2 cellular contexts compared by ENCODE assay signal in genomic region chr11:2187267-2187707, GRCh38.
A peak's percentile ranks its signal among the peaks of the same experiment; 100 is the strongest.
TF ChIP-seq lines count a peak whose summit lies in the region.

No MANE protein-coding gene starts in this region.

TF ChIP-seq in IMR-90, 13 proteins besides CTCF, POLR2A, EP300 and RAD21:
- TF ChIP-seq CEBPB (IDR thresholded peaks at IDR 0.05; ENCODE audit: low read depth, low read length) = no peak
- TF ChIP-seq FOS (IDR thresholded peaks at IDR 0.05; ENCODE audit: low read depth, low read length) = no peak
- no peak for TF ChIP-seq MAFK (IDR thresholded peaks at IDR 0.05; ENCODE audit: low read depth, low read length)
- no peak for TF ChIP-seq BHLHE40 (IDR thresholded peaks at IDR 0.05; ENCODE audit: low read depth, low read length)
- no peak for TF ChIP-seq CHD1 (IDR thresholded peaks at IDR 0.05; ENCODE audit: low read depth, low read length)
- no peak for TF ChIP-seq RCOR1 (IDR thresholded peaks at IDR 0.05; ENCODE audit: insufficient replicate concordance, low read length)
- no peak for TF ChIP-seq MXI1 (IDR thresholded peaks at IDR 0.05; ENCODE audit: borderline replicate concordance, low read depth, low read length)
- no peak for TF ChIP-seq SMC3 (IDR thresholded peaks at IDR 0.05; ENCODE audit: low read depth, low read length)
- no peak for TF ChIP-seq ELK1 (IDR thresholded peaks at IDR 0.05; ENCODE audit: borderline replicate concordance, low read depth, low read length)
- no peak for TF ChIP-seq RFX5 (IDR thresholded peaks at IDR 0.05; ENCODE audit: low read depth, low read length)
- no peak for TF ChIP-seq MAZ (IDR thresholded peaks at IDR 0.05; ENCODE audit: borderline replicate concordance, low read depth, low read length)
- TF ChIP-seq NFE2L2 (IDR thresholded peaks at IDR 0.05; ENCODE audit: low read depth, low read length) = no peak
- no peak for TF ChIP-seq USF2 (IDR thresholded peaks at IDR 0.05; ENCODE audit: low read depth, low read length)
TF ChIP-seq in IMR-90: peak in this region for 0.

TF ChIP-seq in K562, 482 proteins besides CTCF, POLR2A, EP300 and RAD21:
- TF ChIP-seq ARID2 (IDR thresholded peaks at IDR 0.05) (peak; percentile 59; the same call in 1 of the 2 replicates), BCOR (IDR thresholded peaks at IDR 0.05) (peak; percentile 19; the same call in 1 of the 2 replicates), ZBTB12 (CRISPR knock-in tag; IDR thresholded peaks at IDR 0.05) (no peak), ATF4 (CRISPR knock-in tag; IDR thresholded peaks at IDR 0.05) (no peak), PHF20 (IDR thresholded peaks at IDR 0.05; ENCODE audit: partially characterized antibody) (peak; percentile 65)
TF ChIP-seq in K562: peak in this region for 3.
